Comparison of ENCODE assay signal across 8 cellular contexts in genomic region chr5:98827161-98827560, GRCh38. TPM values are rescaled to one million over a fixed set of nuclear protein-coding genes. Genes with fewer than 3 reads are reported as not detected.
DNase-seq lines count a peak whose midpoint lies in the region; ATAC-seq, FAIRE-seq and TF ChIP-seq lines count a peak whose summit lies in the region.

No MANE protein-coding gene starts in this region.

- H3K36me3 ChIP-seq in mucosa of descending colon (ENCODE audit: low read depth): no peaks in the 10 kb centered on the region

- H3K4me1 ChIP-seq in mucosa of descending colon (ENCODE audit: low read depth): no peaks in the 10 kb centered on the region

- no peak overlapping the region for H3K4me3 ChIP-seq in mucosa of descending colon

- DNase-seq in DMS114 treated with DMSO at 0.1 percent for 48 hours (lab: John Stamatoyannopoulos, UW; ENCODE audit: unreplicated experiment): peak; percentile 23
- DNase-seq in NCI-H1105 treated with DMSO at 0.1 percent for 48 hours (lab: John Stamatoyannopoulos, UW): peak; percentile 38
- DNase-seq in cerebellar cortex (ENCODE audit: low spot score): peak; percentile 57
- DNase-seq in mucosa of descending colon: peak in 1 of 3 donors; percentile 42
- DNase-seq in GM12892 (ENCODE audit: insufficient read length): no peak

- ATAC-seq in GM21515 (IDR thresholded peaks at IDR 0.05; ENCODE audit: unreplicated experiment) (peak; percentile 85), mucosa of descending colon (peak; percentile 57), HG03196 (IDR thresholded peaks at IDR 0.05; ENCODE audit: unreplicated experiment) (no peak), HG02840 (IDR thresholded peaks at IDR 0.05; ENCODE audit: low FRiP score, unreplicated experiment) (no peak)

- intact Hi-C loops in mucosa of descending colon (cut with DNase I, micrococcal nuclease): no loop called here

- H3K9me3 ChIP-seq in mucosa of descending colon: no peaks in the 10 kb centered on the region

- no peak for FAIRE-seq in GM12892 (lab: Jason Lieb, UNC)

- TF ChIP-seq CTCF in mucosa of descending colon (IDR thresholded peaks at IDR 0.05): no peak

- no peak for TF ChIP-seq POLR2A in GM12892 (IDR thresholded peaks at IDR 0.05; ENCODE audit: low read depth, low read length)

RNA-seq across cellular contexts. Expression of gene RGMB, which starts 53.7 kb away (rescaled TPM):
- 10 to 100 TPM; 38.2 to 76.6 (median 60.7) TPM for total RNA-seq in mucosa of descending colon
- 3.9 TPM for polyA plus RNA-seq in GM12892 (2012; ENCODE audit: missing spikeins)

Comparison
In these comparisons a context has a peak if more than half of its experiments do, and no peak if none do; other contexts are left out.
1. ATAC-seq: peak in GM21515 (single experiment) and mucosa of descending colon (single experiment); none in HG03196 (single experiment) and HG02840 (single experiment).